Comparison of ENCODE assay signal across 37 cellular contexts in genomic region chr1:63833346-63834065, GRCh38. TPM values are rescaled to one million over a fixed set of nuclear protein-coding genes. Genes with fewer than 3 reads are reported as not detected.
A peak's percentile ranks its signal among the peaks of the same experiment; 100 is the strongest.
DNase-seq lines count a peak whose midpoint lies in the region; ATAC-seq and TF ChIP-seq lines count a peak whose summit lies in the region.
"Had no signal": no experiment of that assay in that cellular context is flagged by ENCODE, and none has a peak within 500 bp of the region (broad histone marks: within the 10 kb centered on the region; RNA-seq: fewer than 3 reads in every experiment).

No MANE protein-coding gene starts in this region.

- POLR2A ChIA-PET in OCI-LY7 (lab: Charles Lee) = interaction anchor here (0.6 to 2.6 kb wide), 7 partner anchors 10 to 1647 kb away, joined by 3 to 12 read pairs (median 4); no protein-coding TSS in a partner anchor

- H3K9me3 Mint-ChIP-seq in endodermal cell (no peaks in the 10 kb centered on the region), neural crest cell (no peaks in the 10 kb centered on the region), HFFc6 (no peaks in the 10 kb centered on the region)
- H3K9me3 Mint-ChIP-seq: activated naive CD8-positive, alpha-beta T cell treated with anti-CD3 and anti-CD28 coated beads, Interleukin-2, amount 50 U/mL, for 24 hours; activated T-cell treated with anti-CD3 and anti-CD28 coated beads, Interleukin-2, amount 50 U/mL, for 72 hours; CD4-positive, CD25-positive, alpha-beta regulatory T cell; central memory CD8-positive, alpha-beta T cell; immature natural killer cell; T-helper 1 cell treated with Interleukin-12 subunit alpha and Interleukin-12 subunit beta and Interleukin-4 antibody, amounts not matched to agents 30 μg/mL and 1 μg/mL, for 36 hours had no signal

- no peaks in the 10 kb centered on the region for H4K20me1 ChIP-seq in OCI-LY7 (ENCODE audit: insufficient read depth, low read length)
- no peaks in the 10 kb centered on the region for H4K20me1 ChIP-seq in GM23248 (ENCODE audit: insufficient read depth)

- H3K36me3 Mint-ChIP-seq in endodermal cell (ENCODE audit: low read depth) (peaks cover 13% of the 10 kb centered on the region), neural crest cell (ENCODE audit: low read depth) (no peaks in the 10 kb centered on the region), HFFc6 (ENCODE audit: low read depth) (0 out of 2 replicates have a peak, but pooled peaks cover 6% of the 10 kb centered on the region)
- H3K36me3 Mint-ChIP-seq: activated CD8-positive, alpha-beta memory T cell treated with anti-CD3 and anti-CD28 coated beads, Interleukin-2, amount 10 ng/mL, durations not matched to agents 7 days and 5 days; CD4-positive, CD25-positive, alpha-beta regulatory T cell; immature natural killer cell had no signal

- H3K79me2 ChIP-seq in OCI-LY7 (ENCODE audit: insufficient read depth, low read depth, low read length) = no peaks in the 10 kb centered on the region
- peaks cover 15% of the 10 kb centered on the region for H3K79me2 ChIP-seq in GM23248 (ENCODE audit: insufficient read depth)
- H3K79me2 ChIP-seq: parathyroid adenoma had no signal

- in situ Hi-C loops in GM23248 (cut with MboI) = no loop called here

- H3K4me3 Mint-ChIP-seq in endodermal cell (no peak overlapping the region), neural crest cell (no peak overlapping the region), HFFc6 (no peak overlapping the region)
- H3K4me3 Mint-ChIP-seq: activated CD8-positive, alpha-beta memory T cell treated with anti-CD3 and anti-CD28 coated beads, Interleukin-2, amount 10 ng/mL, durations not matched to agents 7 days and 5 days; activated naive CD8-positive, alpha-beta T cell treated with anti-CD3 and anti-CD28 coated beads, Interleukin-2, amount 50 U/mL, for 24 hours; activated T-cell treated with anti-CD3 and anti-CD28 coated beads, Interleukin-2, amount 50 U/mL, for 72 hours; CD4-positive, CD25-positive, alpha-beta regulatory T cell; central memory CD8-positive, alpha-beta T cell; immature natural killer cell; T-helper 1 cell treated with Interleukin-12 subunit alpha and Interleukin-12 subunit beta and Interleukin-4 antibody, amounts not matched to agents 30 μg/mL and 1 μg/mL, for 36 hours had no signal

- H3K36me3 ChIP-seq in OCI-LY7 (ENCODE audit: insufficient read depth, low read length) = no peaks in the 10 kb centered on the region; the same call in 1 of the 2 replicates
- no peaks in the 10 kb centered on the region for H3K36me3 ChIP-seq in endodermal cell (ENCODE audit: control insufficient read depth, insufficient read depth, low read length)
- H3K36me3 ChIP-seq in right lobe of liver = no peaks in the 10 kb centered on the region
- no peaks in the 10 kb centered on the region for H3K36me3 ChIP-seq in GM23248 (ENCODE audit: low read depth)
- H3K36me3 ChIP-seq: esophagus squamous epithelium, gastroesophageal sphincter, transverse colon had no signal

- no peak for TF ChIP-seq POLR2A in right lobe of liver (IDR thresholded peaks at IDR 0.05)

- WGBS in endodermal cell (ENCODE audit: insufficient coverage in 1 of 2, insufficient read length in 1 of 2), 2 experiments = 74 to 85% methylated on average over 4 to 7 of the region's 7 CpGs
- WGBS in right lobe of liver (ENCODE audit: insufficient coverage, low coverage, low lambda C conversion rate, missing lambda C conversion rate) = 52% methylated on average over 7 of the region's 7 CpGs
- 54 to 60% methylated on average over 7 of the region's 7 CpGs for WGBS in GM23248 (ENCODE audit: low coverage in 1 of 2, low lambda C conversion rate in 2 of 2, missing lambda C conversion rate in 2 of 2), 2 experiments

- peaks cover 3% of the 10 kb centered on the region; the same call in 1 of the 2 replicates for H3F3A ChIP-seq in GM23248 (ENCODE audit: insufficient read depth)

- H3K27ac ChIP-seq in OCI-LY7 (ENCODE audit: low read depth, low read length, poor library complexity, severe bottlenecking) (no peak overlapping the region), endodermal cell (ENCODE audit: low read depth, low read length) (no peak overlapping the region), right lobe of liver (no peak overlapping the region), GM23248 (no peak overlapping the region)
- H3K27ac ChIP-seq: 22Rv1, body of pancreas, esophagus squamous epithelium, gastroesophageal sphincter, HL-60, parathyroid adenoma, PC-9, transverse colon had no signal

- peaks cover 64% of the 10 kb centered on the region for H3K4me1 Mint-ChIP-seq in endodermal cell
- H3K4me1 Mint-ChIP-seq in neural crest cell = peaks cover 30% of the 10 kb centered on the region
- peaks cover 34% of the 10 kb centered on the region for H3K4me1 Mint-ChIP-seq in HFFc6 (ENCODE audit: low read depth)
- H3K4me1 Mint-ChIP-seq: activated CD8-positive, alpha-beta memory T cell treated with anti-CD3 and anti-CD28 coated beads, Interleukin-2, amount 10 ng/mL, durations not matched to agents 7 days and 5 days; CD4-positive, CD25-positive, alpha-beta regulatory T cell; central memory CD8-positive, alpha-beta T cell; immature natural killer cell had no signal

- peak overlapping the region; percentile 90 for H2AFZ ChIP-seq in OCI-LY7 (ENCODE audit: low read length)
- no peak overlapping the region for H2AFZ ChIP-seq in GM23248
- H2AFZ ChIP-seq: parathyroid adenoma, PC-9 had no signal

- H3K9me2 ChIP-seq in OCI-LY7 (ENCODE audit: insufficient read depth, low read length) = no peaks in the 10 kb centered on the region
- no peaks in the 10 kb centered on the region; the same call in 1 of the 2 replicates for H3K9me2 ChIP-seq in GM23248 (ENCODE audit: insufficient read depth)

- CTCF ChIA-PET in OCI-LY7 (lab: Charles Lee; ENCODE audit: unreplicated experiment) = interaction anchor here (1.0 kb wide), 1 partner anchor 22 kb away, joined by 5 read pairs; no protein-coding TSS in a partner anchor

- intact Hi-C loops in OCI-LY7 (cut with micrococcal nuclease; ENCODE audit: unreplicated experiment) = no loop called here
- intact Hi-C loops in right lobe of liver (cut with DNase I) = no loop called here

- H3K4me2 ChIP-seq in OCI-LY7 (ENCODE audit: low read length) = peak overlapping the region; percentile 33
- no peak overlapping the region for H3K4me2 ChIP-seq in GM23248 (ENCODE audit: unreplicated experiment)
- H3K4me2 ChIP-seq: PC-9 had no signal

- H3K9ac ChIP-seq in endodermal cell (ENCODE audit: extremely low read depth, low read length, poor library complexity, severe bottlenecking) = no peak overlapping the region
- no peak overlapping the region for H3K9ac ChIP-seq in GM23248
- H3K9ac ChIP-seq: parathyroid adenoma had no signal

- H3K27ac Mint-ChIP-seq in endodermal cell (peak overlapping the region; percentile 53), neural crest cell (ENCODE audit: unreplicated experiment) (peak overlapping the region; percentile 2), HFFc6 (no peak overlapping the region)
- H3K27ac Mint-ChIP-seq: activated CD8-positive, alpha-beta memory T cell treated with anti-CD3 and anti-CD28 coated beads, Interleukin-2, amount 10 ng/mL, durations not matched to agents 7 days and 5 days; activated naive CD8-positive, alpha-beta T cell treated with anti-CD3 and anti-CD28 coated beads, Interleukin-2, amount 50 U/mL, for 24 hours; activated T-cell treated with anti-CD3 and anti-CD28 coated beads, Interleukin-2, amount 50 U/mL, for 72 hours; CD4-positive, CD25-positive, alpha-beta regulatory T cell; immature natural killer cell; T-helper 1 cell treated with Interleukin-12 subunit alpha and Interleukin-12 subunit beta and Interleukin-4 antibody, amounts not matched to agents 30 μg/mL and 1 μg/mL, for 36 hours had no signal

- peaks cover 18% of the 10 kb centered on the region for H3K9me3 ChIP-seq in OCI-LY7 (ENCODE audit: low read length)
- no peaks in the 10 kb centered on the region for H3K9me3 ChIP-seq in endodermal cell (ENCODE audit: control insufficient read depth, low read length)
- no peaks in the 10 kb centered on the region for H3K9me3 ChIP-seq in right lobe of liver
- H3K9me3 ChIP-seq in GM23248 (ENCODE audit: low read depth) = no peaks in the 10 kb centered on the region
- H3K9me3 ChIP-seq: body of pancreas, esophagus squamous epithelium, gastroesophageal sphincter, transverse colon had no signal

- H3K4me1 ChIP-seq in OCI-LY7 (ENCODE audit: insufficient read depth, low read length, poor library complexity, severe bottlenecking) (peaks cover 66% of the 10 kb centered on the region), endodermal cell (ENCODE audit: control insufficient read depth, insufficient read depth, low read length) (peaks cover 18% of the 10 kb centered on the region), right lobe of liver (no peaks in the 10 kb centered on the region), GM23248 (ENCODE audit: insufficient read depth) (peaks cover 10% of the 10 kb centered on the region)
- H3K4me1 ChIP-seq: parathyroid adenoma had no signal

- H3K27me3 Mint-ChIP-seq in endodermal cell (ENCODE audit: insufficient read depth) = no peaks in the 10 kb centered on the region
- no peaks in the 10 kb centered on the region for H3K27me3 Mint-ChIP-seq in neural crest cell (ENCODE audit: low read depth)
- peaks cover 10% of the 10 kb centered on the region for H3K27me3 Mint-ChIP-seq in HFFc6 (ENCODE audit: insufficient read depth)

- H3K4me3 ChIP-seq in AG10803 (ENCODE audit: low read length) = no peak overlapping the region
- no peak overlapping the region for H3K4me3 ChIP-seq in OCI-LY7 (ENCODE audit: low read depth, low read length, poor library complexity, severe bottlenecking)
- H3K4me3 ChIP-seq in endodermal cell (ENCODE audit: low read length) = no peak overlapping the region
- no peak overlapping the region for H3K4me3 ChIP-seq in right lobe of liver
- no peak overlapping the region for H3K4me3 ChIP-seq in GM23248
- H3K4me3 ChIP-seq: body of pancreas, esophagus squamous epithelium, gastroesophageal sphincter, PC-9, transverse colon had no signal

- no TSS peak for BruUV-seq in OCI-LY7 (replicated peaks; lab: Mats Ljungman, UMichigan)

- no peaks in the 10 kb centered on the region for H3K27me3 ChIP-seq in endodermal cell (ENCODE audit: control insufficient read depth, insufficient read depth, low read length, poor library complexity, severe bottlenecking)
- H3K27me3 ChIP-seq in right lobe of liver = no peaks in the 10 kb centered on the region
- no peaks in the 10 kb centered on the region for H3K27me3 ChIP-seq in GM23248 (replicated peaks; ENCODE audit: insufficient read depth)
- H3K27me3 ChIP-seq: body of pancreas, esophagus squamous epithelium, gastroesophageal sphincter, transverse colon had no signal

- peak; percentile 52 for DNase-seq in AG10803 (ENCODE audit: low read depth)
- DNase-seq in OCI-LY7 (ENCODE audit: low spot score) = peak; percentile 14
- no peak for DNase-seq in endodermal cell
- no peak for DNase-seq in neural crest cell (ENCODE audit: low read depth, low spot score)
- no peak for DNase-seq in right lobe of liver
- no peak for DNase-seq in HFFc6
- no peak for DNase-seq in GM23248
- DNase-seq: activated CD8-positive, alpha-beta memory T cell treated with anti-CD3 and anti-CD28 coated beads, Interleukin-2, amount 10 ng/mL, durations not matched to agents 7 days and 5 days; activated naive CD4-positive, alpha-beta T cell; activated naive CD8-positive, alpha-beta T cell treated with anti-CD3 and anti-CD28 coated beads, Interleukin-2, amount 50 U/mL, for 24 hours; activated T-cell treated with anti-CD3 and anti-CD28 coated beads, Interleukin-2, amount 50 U/mL, for 72 hours; body of pancreas; CD4-positive, CD25-positive, alpha-beta regulatory T cell; dermis blood vessel endothelial cell; esophagus squamous epithelium; hippocampal formation; immature natural killer cell; Kasumi-1; left colon; NCI-H1417; NCI-H2029 treated with DMSO at 0.1 percent for 48 hours; NCI-H345; NCI-H69; PC-9; stimulated activated CD4-positive, alpha-beta T cell treated with anti-CD3 and anti-CD28 coated beads, Interleukin-2, amount 100 ng/mL, for 48 hours; transverse colon had no signal

- TF ChIP-seq CTCF in AG10803 (conservative IDR thresholded peaks at IDR 0.05; ENCODE audit: low read length) (no peak), OCI-LY7 (conservative IDR thresholded peaks at IDR 0.05; ENCODE audit: low read length) (no peak), endodermal cell (conservative IDR thresholded peaks at IDR 0.05) (no peak), neural crest cell (conservative IDR thresholded peaks at IDR 0.05) (no peak), right lobe of liver (IDR thresholded peaks at IDR 0.05) (no peak), HFFc6 (IDR thresholded peaks at IDR 0.05) (no peak)

- ATAC-seq in right lobe of liver = no peak
- no peak for ATAC-seq in GM18858 (IDR thresholded peaks at IDR 0.05; ENCODE audit: unreplicated experiment)
- ATAC-seq: activated CD8-positive, alpha-beta memory T cell treated with anti-CD3 and anti-CD28 coated beads, Interleukin-2, amount 10 ng/mL, durations not matched to agents 7 days and 5 days; activated naive CD8-positive, alpha-beta T cell treated with anti-CD3 and anti-CD28 coated beads, Interleukin-2, amount 50 U/mL, for 24 hours; activated T-cell treated with anti-CD3 and anti-CD28 coated beads, Interleukin-2, amount 50 U/mL, for 72 hours; body of pancreas; gastroesophageal sphincter; HepG2; left colon; Right ventricle myocardium inferior; sciatic nerve; SK-N-SH treated with all-trans-retinoic acid at 6 μM for 48 hours had no signal

RNA-seq across cellular contexts. Expression of gene ROR1, which starts 59.7 kb away (rescaled TPM):
- 0.47 and 0.85 TPM in 2 replicates for total RNA-seq in OCI-LY7 (2014; rRNA removed; shearing (Covaris generic))
- total RNA-seq in OCI-LY7 (2022) = 1.4 and 2.5 TPM in 2 replicates
- 10 to 100 TPM; 77.4 to 77.9 TPM for total RNA-seq in endodermal cell
- 28.6 TPM for polyA plus RNA-seq in endodermal cell (2013, experiment 1 of 2)
- 27.2 TPM for polyA plus RNA-seq in endodermal cell (2013, experiment 2 of 2)
- 10.8 and 11.0 TPM in 2 replicates for total RNA-seq in neural crest cell
- total RNA-seq in right lobe of liver = under 1 TPM; 0.04 to 0.58 (median 0.37) TPM
- 1 to 10 TPM; 7.4 to 9.4 (median 8.9) TPM for total RNA-seq in HFFc6 (2021; fragmentation: NEBNext Ultra II Directional; extraction: Animal tissue kit (Norgen Biotek cat#: 25700))
- total RNA-seq in GM23248 (2014; rRNA removed; shearing (Covaris generic)) = 12.0 and 20.9 TPM in 2 replicates
- 12.6 and 13.3 TPM in 2 replicates for polyA plus RNA-seq in GM23248 (2016; fragmentation: Nextera tagmentation; extraction: Ambion mirVana)
- total RNA-seq: activated CD8-positive, alpha-beta memory T cell treated with anti-CD3 and anti-CD28 coated beads, Interleukin-2, amount 10 ng/mL, durations not matched to agents 7 days and 5 days; CD4-positive, CD25-positive, alpha-beta regulatory T cell had no signal
- polyA plus RNA-seq: CD4-positive, CD25-positive, alpha-beta regulatory T cell had no signal

Comparison
In these comparisons a context has a peak if more than half of its experiments do, and no peak if none do; other contexts are left out.
1. DNase-seq: peak in AG10803 (single experiment) and OCI-LY7 (single experiment); none in endodermal cell (single experiment), neural crest cell (single experiment), right lobe of liver (0 of 3), HFFc6 (single experiment) and GM23248 (single experiment).